21 cellular contexts compared by ENCODE assay signal in the genomic region with DNA sequence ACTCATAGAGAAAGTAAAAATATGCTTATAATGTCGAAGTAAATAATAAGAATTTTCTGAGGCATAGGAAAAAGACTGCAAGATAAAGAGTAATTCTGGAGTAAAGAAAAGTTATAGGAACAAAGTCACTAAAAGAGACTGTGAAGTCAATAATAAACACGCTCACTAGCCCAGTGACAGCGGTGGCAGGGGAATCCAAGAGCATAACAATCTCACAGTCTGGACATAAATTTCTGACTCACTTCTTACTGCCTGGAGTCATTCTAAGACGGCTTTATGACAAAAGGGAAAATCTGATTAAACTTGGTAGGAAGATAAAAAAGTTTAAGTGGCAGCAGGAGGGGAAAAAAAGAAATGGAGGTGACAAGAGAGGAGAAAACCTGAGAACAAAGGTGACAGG. TPM values are rescaled to one million over a fixed set of nuclear protein-coding genes. Genes with fewer than 3 reads are reported as not detected.
DNase-seq lines count a peak whose midpoint lies in the region; ATAC-seq and TF ChIP-seq lines count a peak whose summit lies in the region.
"Had no signal": no experiment of that assay in that cellular context is flagged by ENCODE, and none has a peak within 500 bp of the region (broad histone marks: within the 10 kb centered on the region; RNA-seq: fewer than 3 reads in every experiment).

No MANE protein-coding gene starts in this region.

- intact Hi-C loops in activated CD8-positive, alpha-beta T cell treated with anti-CD3 and anti-CD28 coated beads for 36 hours (cut with micrococcal nuclease) = no loop called here
- intact Hi-C loops in OCI-LY7 (cut with micrococcal nuclease; ENCODE audit: unreplicated experiment) = no loop called here

- DNase-seq in activated CD8-positive, alpha-beta T cell treated with anti-CD3 and anti-CD28 coated beads for 36 hours = peak; percentile 17
- DNase-seq in activated CD8-positive, alpha-beta T cell treated with anti-CD3 and anti-CD28 coated beads, Interleukin-2, amount 10 ng/mL, durations not matched to agents 7 days and 5 days = no peak
- DNase-seq in stimulated activated CD4-positive, alpha-beta T cell treated with anti-CD3 and anti-CD28 coated beads, Interleukin-15, amount 100 ng/mL, for 24 hours = peak; percentile 18
- no peak for DNase-seq in stimulated activated CD4-positive, alpha-beta T cell treated with anti-CD3 and anti-CD28 coated beads, Interleukin-4, amount 100 ng/mL, for 4 hours
- no peak for DNase-seq in OCI-LY7 (ENCODE audit: low spot score)
- DNase-seq in nephron progenitor cell = no peak
- DNase-seq in HPDE6-E6E7 (ENCODE audit: extremely low spot score) = no peak
- DNase-seq: CD4-positive, alpha-beta memory T cell; DMS153; GDM1; HCEC 1CT; NCI-H1105; NCI-H2081; NCI-H2171 treated with DMSO at 0.1 percent for 48 hours; NCI-H446; NCI-H526 treated with DMSO at 0.1 percent for 48 hours; NK-92 treated with Interleukin-12 subunit alpha and Interleukin-12 subunit beta, amount 100 ng/mL, for 24 hours; Right ventricle myocardium superior had no signal

- no peaks in the 10 kb centered on the region for H3K4me1 ChIP-seq in OCI-LY7 (ENCODE audit: insufficient read depth, low read length, poor library complexity, severe bottlenecking)
- H3K4me1 ChIP-seq: BLaER1 had no signal

- no peak for TF ChIP-seq CTCF in activated CD8-positive, alpha-beta T cell treated with anti-CD3 and anti-CD28 coated beads for 36 hours (IDR thresholded peaks at IDR 0.05)
- TF ChIP-seq CTCF in OCI-LY7 (conservative IDR thresholded peaks at IDR 0.05; ENCODE audit: low read length) (no peak), nephron progenitor cell (IDR thresholded peaks at IDR 0.05) (no peak)

- H3K79me2 ChIP-seq in OCI-LY7 (ENCODE audit: insufficient read depth, low read depth, low read length) = no peaks in the 10 kb centered on the region

- H3K27ac ChIP-seq in OCI-LY7 (ENCODE audit: low read depth, low read length, poor library complexity, severe bottlenecking) = no peak overlapping the region
- H3K27ac ChIP-seq: BLaER1 had no signal

- peaks cover 9% of the 10 kb centered on the region for H3K4me1 Mint-ChIP-seq in activated CD8-positive, alpha-beta T cell treated with anti-CD3 and anti-CD28 coated beads for 36 hours (ENCODE audit: low read depth)
- H3K4me1 Mint-ChIP-seq in activated CD8-positive, alpha-beta T cell treated with anti-CD3 and anti-CD28 coated beads, Interleukin-2, amount 10 ng/mL, durations not matched to agents 7 days and 5 days (ENCODE audit: low read depth) = no peaks in the 10 kb centered on the region
- H3K4me1 Mint-ChIP-seq in nephron progenitor cell = no peaks in the 10 kb centered on the region

- ATAC-seq in activated CD8-positive, alpha-beta T cell treated with anti-CD3 and anti-CD28 coated beads for 36 hours = peak; percentile 56
- ATAC-seq in activated CD8-positive, alpha-beta T cell treated with anti-CD3 and anti-CD28 coated beads, Interleukin-2, amount 10 ng/mL, durations not matched to agents 7 days and 5 days = no peak
- ATAC-seq in HG03196 (IDR thresholded peaks at IDR 0.05; ENCODE audit: unreplicated experiment) = no peak
- ATAC-seq: K562 had no signal

- POLR2A ChIA-PET in activated CD8-positive, alpha-beta T cell treated with anti-CD3 and anti-CD28 coated beads for 36 hours (lab: Charles Lee) = interaction anchor here (0.6 kb wide), 1 partner anchor 518 kb away, joined by 3 read pairs; no protein-coding TSS in a partner anchor
- POLR2A ChIA-PET in activated CD8-positive, alpha-beta T cell treated with anti-CD3 and anti-CD28 coated beads, Interleukin-2, amount 10 ng/mL, durations not matched to agents 7 days and 5 days (lab: Charles Lee) = no interaction called here
- POLR2A ChIA-PET in OCI-LY7 (lab: Charles Lee) = no interaction called here

- H3K9me2 ChIP-seq in OCI-LY7 (ENCODE audit: insufficient read depth, low read length) = no peaks in the 10 kb centered on the region

- H3K9me3 Mint-ChIP-seq in activated CD8-positive, alpha-beta T cell treated with anti-CD3 and anti-CD28 coated beads for 36 hours = no peaks in the 10 kb centered on the region
- peaks cover 3% of the 10 kb centered on the region for H3K9me3 Mint-ChIP-seq in activated CD8-positive, alpha-beta T cell treated with anti-CD3 and anti-CD28 coated beads, Interleukin-2, amount 10 ng/mL, durations not matched to agents 7 days and 5 days (ENCODE audit: insufficient read depth)
- H3K9me3 Mint-ChIP-seq in nephron progenitor cell = no peaks in the 10 kb centered on the region

- no peak overlapping the region for H3K4me3 ChIP-seq in OCI-LY7 (ENCODE audit: low read depth, low read length, poor library complexity, severe bottlenecking)
- H3K4me3 ChIP-seq: BLaER1, K562 had no signal

- H3K36me3 Mint-ChIP-seq in activated CD8-positive, alpha-beta T cell treated with anti-CD3 and anti-CD28 coated beads for 36 hours (ENCODE audit: low read depth) = no peaks in the 10 kb centered on the region
- no peaks in the 10 kb centered on the region for H3K36me3 Mint-ChIP-seq in activated CD8-positive, alpha-beta T cell treated with anti-CD3 and anti-CD28 coated beads, Interleukin-2, amount 10 ng/mL, durations not matched to agents 7 days and 5 days (ENCODE audit: low read depth)
- no peaks in the 10 kb centered on the region for H3K36me3 Mint-ChIP-seq in nephron progenitor cell (ENCODE audit: low read depth)
- H3K36me3 Mint-ChIP-seq: CD4-positive, alpha-beta memory T cell had no signal

- H3K27ac Mint-ChIP-seq in activated CD8-positive, alpha-beta T cell treated with anti-CD3 and anti-CD28 coated beads for 36 hours = no peak overlapping the region
- no peak overlapping the region for H3K27ac Mint-ChIP-seq in activated CD8-positive, alpha-beta T cell treated with anti-CD3 and anti-CD28 coated beads, Interleukin-2, amount 10 ng/mL, durations not matched to agents 7 days and 5 days
- H3K27ac Mint-ChIP-seq in nephron progenitor cell = peak overlapping the region; percentile 0

- no peaks in the 10 kb centered on the region for H4K20me1 ChIP-seq in OCI-LY7 (ENCODE audit: insufficient read depth, low read length)
- H4K20me1 ChIP-seq: BLaER1 had no signal

- H3K9me3 ChIP-seq in OCI-LY7 (ENCODE audit: low read length) = no peaks in the 10 kb centered on the region
- H3K9me3 ChIP-seq: BLaER1 had no signal

- H3K36me3 ChIP-seq in OCI-LY7 (ENCODE audit: insufficient read depth, low read length) = no peaks in the 10 kb centered on the region
- H3K36me3 ChIP-seq: BLaER1 had no signal

- no peak overlapping the region for H3K4me2 ChIP-seq in OCI-LY7 (ENCODE audit: low read length)
- H3K4me2 ChIP-seq: BLaER1 had no signal

- peak overlapping the region; percentile 35 for H2AFZ ChIP-seq in OCI-LY7 (ENCODE audit: low read length)

- no TSS peak for BruUV-seq in OCI-LY7 (replicated peaks; lab: Mats Ljungman, UMichigan)

- no peaks in the 10 kb centered on the region for H3K27me3 Mint-ChIP-seq in activated CD8-positive, alpha-beta T cell treated with anti-CD3 and anti-CD28 coated beads for 36 hours
- H3K27me3 Mint-ChIP-seq in activated CD8-positive, alpha-beta T cell treated with anti-CD3 and anti-CD28 coated beads, Interleukin-2, amount 10 ng/mL, durations not matched to agents 7 days and 5 days (ENCODE audit: low read depth) = peaks cover 2% of the 10 kb centered on the region
- peaks cover 5% of the 10 kb centered on the region for H3K27me3 Mint-ChIP-seq in nephron progenitor cell (ENCODE audit: low read depth, poor library complexity)

- no peak overlapping the region for H3K4me3 Mint-ChIP-seq in activated CD8-positive, alpha-beta T cell treated with anti-CD3 and anti-CD28 coated beads for 36 hours
- no peak overlapping the region for H3K4me3 Mint-ChIP-seq in activated CD8-positive, alpha-beta T cell treated with anti-CD3 and anti-CD28 coated beads, Interleukin-2, amount 10 ng/mL, durations not matched to agents 7 days and 5 days
- H3K4me3 Mint-ChIP-seq in nephron progenitor cell = no peak overlapping the region
- H3K4me3 Mint-ChIP-seq: CD4-positive, alpha-beta memory T cell had no signal

- CTCF ChIA-PET in activated CD8-positive, alpha-beta T cell treated with anti-CD3 and anti-CD28 coated beads for 36 hours (lab: Charles Lee) = no interaction called here
- CTCF ChIA-PET in activated CD8-positive, alpha-beta T cell treated with anti-CD3 and anti-CD28 coated beads, Interleukin-2, amount 10 ng/mL, durations not matched to agents 7 days and 5 days (lab: Charles Lee) = interaction anchor here (1.1 to 1.2 kb wide), 2 partner anchors 17 to 41 kb away, joined by 3 to 4 read pairs; no protein-coding TSS in a partner anchor
- CTCF ChIA-PET in OCI-LY7 (lab: Charles Lee; ENCODE audit: unreplicated experiment) = no interaction called here

RNA-seq across cellular contexts. Expression of gene GRIP1, which starts 56.4 kb away (rescaled TPM):
- under 1 TPM; 0.51 to 0.61 TPM for total RNA-seq in activated CD8-positive, alpha-beta T cell treated with anti-CD3 and anti-CD28 coated beads for 36 hours
- total RNA-seq in activated CD8-positive, alpha-beta T cell treated with anti-CD3 and anti-CD28 coated beads, Interleukin-2, amount 10 ng/mL, durations not matched to agents 7 days and 5 days = under 1 TPM; 0.29 to 0.55 TPM
- total RNA-seq in OCI-LY7 (2014; rRNA removed; shearing (Covaris generic)) = 0.70 and 7.6 TPM in 2 replicates
- total RNA-seq in OCI-LY7 (2022) = 1.9 and 4.1 TPM in 2 replicates

Comparison
In these comparisons a context has a peak if more than half of its experiments do, and no peak if none do; other contexts are left out.
1. DNase-seq: peak in activated CD8-positive, alpha-beta T cell treated with anti-CD3 and anti-CD28 coated beads for 36 hours (single experiment) and stimulated activated CD4-positive, alpha-beta T cell treated with anti-CD3 and anti-CD28 coated beads, Interleukin-15, amount 100 ng/mL, for 24 hours (single experiment); none in activated CD8-positive, alpha-beta T cell treated with anti-CD3 and anti-CD28 coated beads, Interleukin-2, amount 10 ng/mL, durations not matched to agents 7 days and 5 days (single experiment), stimulated activated CD4-positive, alpha-beta T cell treated with anti-CD3 and anti-CD28 coated beads, Interleukin-4, amount 100 ng/mL, for 4 hours (0 of 2), OCI-LY7 (single experiment), nephron progenitor cell (single experiment) and HPDE6-E6E7 (single experiment).